8 cellular contexts compared by ENCODE assay signal in the genomic region with DNA sequence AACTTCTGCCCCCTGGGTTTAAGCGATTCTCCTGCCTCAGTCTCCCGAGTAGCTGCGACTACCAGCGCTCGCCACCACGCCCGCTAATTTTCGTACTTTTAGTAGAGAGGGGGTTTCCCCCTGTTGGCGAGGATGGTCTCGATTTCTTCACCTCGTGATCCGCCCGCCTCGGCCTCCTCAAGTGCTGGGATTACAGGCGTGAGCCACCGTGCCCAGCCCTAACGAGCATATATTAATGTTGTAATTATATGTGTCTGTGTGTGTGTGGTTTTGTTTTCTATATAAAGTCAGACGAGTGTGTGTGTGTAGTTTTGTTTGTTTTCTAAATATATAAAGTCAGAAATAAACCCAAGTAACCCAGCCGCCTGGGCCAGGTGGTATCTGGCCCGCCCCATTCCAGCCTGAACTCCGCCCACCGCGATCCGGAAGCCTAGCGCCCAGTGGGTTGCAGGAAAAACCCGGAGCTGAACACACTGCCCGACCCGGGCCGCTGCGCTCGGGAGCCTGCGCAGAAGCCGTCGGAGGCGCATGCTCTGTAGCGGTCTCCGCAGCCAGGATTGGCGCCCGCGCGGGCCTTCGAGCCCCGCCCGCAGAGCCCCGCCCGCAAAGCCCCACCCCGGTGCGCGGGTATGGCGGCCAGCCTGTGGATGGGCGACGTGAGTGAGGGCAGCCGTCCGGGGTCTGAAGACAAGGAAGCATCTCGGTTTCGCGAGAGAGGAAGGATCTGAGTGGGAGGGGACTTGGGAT. TPM values are rescaled to one million over a fixed set of nuclear protein-coding genes. Genes with fewer than 3 reads are reported as not detected.
DNase-seq lines count a peak whose midpoint lies in the region; ATAC-seq, FAIRE-seq and TF ChIP-seq lines count a peak whose summit lies in the region.

TRNAU1AP (plus strand) TSS at position 604 of the 747 bp plus-strand sequence; CDS start at position 630, 26 bp downstream.

- ATAC-seq in HG03175 (IDR thresholded peaks at IDR 0.05; ENCODE audit: unreplicated experiment) (peak; percentile 90), WTC11 (peak; percentile 95)

- H3K27me3 Mint-ChIP-seq in WTC11 (ENCODE audit: low read depth) = no peaks in the 10 kb centered on the region; the same call in 1 of the 2 replicates

- FAIRE-seq in bronchial epithelial cell (lab: Jason Lieb, UNC) = no peak
- no peak for FAIRE-seq in small intestine (lab: Jason Lieb, UNC)

- CTCF ChIA-PET in WTC11 (lab: Charles Lee) = interaction anchor here (0.6 to 2.8 kb wide), 11 partner anchors 9 to 650 kb away, joined by 3 to 9 read pairs (median 5); partner anchors contain the start of gene YTHDF2

- in situ Hi-C loops in GM18951 (cut with MboI; ENCODE audit: low sequenced_read_pairs, unreplicated experiment) = no loop called here

- 1 to 2% (median 1%) methylated on average over 57 of the region's 57 CpGs for whole genome bisulfite sequencing in small intestine, 3 donors

- peak within 1 kb of the TSS; percentile 93 for H3K27ac Mint-ChIP-seq in WTC11

- H3K9me3 ChIP-seq in small intestine (ENCODE audit: control insufficient read depth, low read depth) = no peaks in the 10 kb centered on the region

- H3K4me3 Mint-ChIP-seq in WTC11 = peak within 1 kb of the TSS; percentile 96

- peak; percentile 99 for DNase-seq in AG08396 (ENCODE audit: low spot score)
- DNase-seq in NCI-H226 = peak; percentile 89
- DNase-seq in WTC11 (ENCODE audit: low spot score) = peak; percentile 97
- peak; percentile 87 for DNase-seq in bronchial epithelial cell (ENCODE audit: low read depth)
- peak; percentile 99 for DNase-seq in iPS-NIHi7 (ENCODE audit: extremely low spot score)
- peak; percentile 96 for DNase-seq in small intestine

- peak within 1 kb of the TSS; percentile 95 for H3K4me3 ChIP-seq in bronchial epithelial cell (ENCODE audit: low read depth, low read length)
- peak within 1 kb of the TSS; percentile 64 for H3K4me3 ChIP-seq in small intestine (ENCODE audit: low read depth in 1 of 2, low read length in 2 of 2)

- H3K27ac ChIP-seq in small intestine (ENCODE audit: low read depth in 1 of 2, low read length in 1 of 2) = peak within 1 kb of the TSS; percentile 68 to 87

- H3K36me3 Mint-ChIP-seq in WTC11 = peaks cover 17% of the 10 kb centered on the region

- peaks cover 0 to 3% of the 10 kb centered on the region in 2 donors for H3K4me1 ChIP-seq in small intestine (ENCODE audit: control insufficient read depth in 2 of 2, insufficient read depth in 1 of 2, low read depth in 1 of 2, low read length in 1 of 2)

- H3K36me3 ChIP-seq in bronchial epithelial cell (ENCODE audit: control insufficient read depth, insufficient read depth, low read length) (peaks cover 3% of the 10 kb centered on the region), small intestine (ENCODE audit: control insufficient read depth in 2 of 2, insufficient read depth in 2 of 2, low read length in 2 of 2) (no peaks in the 10 kb centered on the region)

- POLR2A ChIA-PET in WTC11 (lab: Charles Lee) = interaction anchor here (0.5 to 2.3 kb wide), 5 partner anchors 24 to 257 kb away, joined by 3 to 17 read pairs (median 5); no protein-coding TSS in a partner anchor

- H3K27me3 ChIP-seq in bronchial epithelial cell (ENCODE audit: control insufficient read depth, insufficient read depth, low read length) (no peaks in the 10 kb centered on the region), small intestine (ENCODE audit: control insufficient read depth in 2 of 2, insufficient read depth in 2 of 2, low read length in 2 of 2) (no peaks in the 10 kb centered on the region)

- TF ChIP-seq POLR2A in GM18951 (IDR thresholded peaks at IDR 0.05; ENCODE audit: extremely low read depth, insufficient read depth, insufficient read length) = peak; percentile 84

- no peaks in the 10 kb centered on the region for H3K9me3 Mint-ChIP-seq in WTC11

- TF ChIP-seq CTCF in WTC11 (IDR thresholded peaks at IDR 0.05) (no peak), bronchial epithelial cell (IDR thresholded peaks at IDR 0.05; ENCODE audit: insufficient read depth, low read length, severe bottlenecking) (no peak)

- peaks cover 8% of the 10 kb centered on the region for H3K4me1 Mint-ChIP-seq in WTC11

TF ChIP-seq in WTC11, 78 proteins besides CTCF, POLR2A, EP300 and RAD21 (continues in another document):
- TF ChIP-seq ELF4 (CRISPR knock-in tag; IDR thresholded peaks at IDR 0.05; ENCODE audit: low read depth) = no peak
- TF ChIP-seq ZBTB43 (CRISPR knock-in tag; IDR thresholded peaks at IDR 0.05) = no peak
- peak; percentile 47 for TF ChIP-seq TEAD1 (CRISPR knock-in tag; IDR thresholded peaks at IDR 0.05)
- TF ChIP-seq, protein P1, sequence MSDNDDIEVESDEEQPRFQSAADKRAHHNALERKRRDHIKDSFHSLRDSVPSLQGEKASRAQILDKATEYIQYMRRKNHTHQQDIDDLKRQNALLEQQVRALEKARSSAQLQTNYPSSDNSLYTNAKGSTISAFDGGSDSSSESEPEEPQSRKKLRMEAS (CRISPR knock-in tag; IDR thresholded peaks at IDR 0.05) = peak; percentile 81
- peak; percentile 95 for TF ChIP-seq SP1 (CRISPR knock-in tag; conservative IDR thresholded peaks at IDR 0.05)
- TF ChIP-seq ZNF121 (CRISPR knock-in tag; IDR thresholded peaks at IDR 0.05) = no peak
- TF ChIP-seq, protein P2, sequence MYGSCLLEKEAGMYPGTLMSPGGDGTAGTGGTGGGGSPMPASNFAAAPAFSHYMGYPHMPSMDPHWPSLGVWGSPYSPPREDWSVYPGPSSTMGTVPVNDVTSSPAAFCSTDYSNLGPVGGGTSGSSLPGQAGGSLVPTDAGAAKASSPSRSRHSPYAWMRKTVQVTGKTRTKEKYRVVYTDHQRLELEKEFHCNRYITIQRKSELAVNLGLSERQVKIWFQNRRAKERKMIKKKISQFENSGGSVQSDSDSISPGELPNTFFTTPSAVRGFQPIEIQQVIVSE (CRISPR knock-in tag; IDR thresholded peaks at IDR 0.05; ENCODE audit: borderline replicate concordance) = no peak
- peak; percentile 77; the same call in 1 of the 2 replicates for TF ChIP-seq ESRRA (CRISPR knock-in tag; IDR thresholded peaks at IDR 0.05; ENCODE audit: borderline replicate concordance)
- no peak for TF ChIP-seq ZNF138 (CRISPR knock-in tag; conservative IDR thresholded peaks at IDR 0.05)
- TF ChIP-seq NR2C2 (CRISPR knock-in tag; IDR thresholded peaks at IDR 0.05) = no peak
- TF ChIP-seq ZNF416 (CRISPR knock-in tag; IDR thresholded peaks at IDR 0.05) = no peak
- TF ChIP-seq E2F1 (CRISPR knock-in tag; IDR thresholded peaks at IDR 0.05) = no peak
- TF ChIP-seq FOXK1 (CRISPR knock-in tag; IDR thresholded peaks at IDR 0.05) = peak; percentile 74
- TF ChIP-seq, protein P3, sequence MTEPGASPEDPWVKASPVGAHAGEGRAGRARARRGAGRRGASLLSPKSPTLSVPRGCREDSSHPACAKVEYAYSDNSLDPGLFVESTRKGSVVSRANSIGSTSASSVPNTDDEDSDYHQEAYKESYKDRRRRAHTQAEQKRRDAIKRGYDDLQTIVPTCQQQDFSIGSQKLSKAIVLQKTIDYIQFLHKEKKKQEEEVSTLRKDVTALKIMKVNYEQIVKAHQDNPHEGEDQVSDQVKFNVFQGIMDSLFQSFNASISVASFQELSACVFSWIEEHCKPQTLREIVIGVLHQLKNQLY (CRISPR knock-in tag; IDR thresholded peaks at IDR 0.05) = no peak
- TF ChIP-seq, protein P4, sequence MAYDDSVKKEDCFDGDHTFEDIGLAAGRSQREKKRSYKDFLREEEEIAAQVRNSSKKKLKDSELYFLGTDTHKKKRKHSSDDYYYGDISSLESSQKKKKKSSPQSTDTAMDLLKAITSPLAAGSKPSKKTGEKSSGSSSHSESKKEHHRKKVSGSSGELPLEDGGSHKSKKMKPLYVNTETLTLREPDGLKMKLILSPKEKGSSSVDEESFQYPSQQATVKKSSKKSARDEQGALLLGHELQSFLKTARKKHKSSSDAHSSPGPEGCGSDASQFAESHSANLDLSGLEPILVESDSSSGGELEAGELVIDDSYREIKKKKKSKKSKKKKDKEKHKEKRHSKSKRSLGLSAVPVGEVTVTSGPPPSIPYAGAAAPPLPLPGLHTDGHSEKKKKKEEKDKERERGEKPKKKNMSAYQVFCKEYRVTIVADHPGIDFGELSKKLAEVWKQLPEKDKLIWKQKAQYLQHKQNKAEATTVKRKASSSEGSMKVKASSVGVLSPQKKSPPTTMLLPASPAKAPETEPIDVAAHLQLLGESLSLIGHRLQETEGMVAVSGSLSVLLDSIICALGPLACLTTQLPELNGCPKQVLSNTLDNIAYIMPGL (CRISPR knock-in tag; IDR thresholded peaks at IDR 0.05) = peak; percentile 64; the same call in 1 of the 2 replicates
- TF ChIP-seq ZNF671 (CRISPR knock-in tag; IDR thresholded peaks at IDR 0.05) = no peak
- TF ChIP-seq CREM (CRISPR knock-in tag; IDR thresholded peaks at IDR 0.05) = peak; percentile 72; the same call in 1 of the 2 replicates

RNA-seq across cellular contexts. Expression of gene TRNAU1AP, which starts in this region (rescaled TPM):
- total RNA-seq in WTC11 (2021) (30.4 to 40.6 TPM (median 34.0 TPM) in 3 replicates), bronchial epithelial cell (23.2 and 23.3 TPM in 2 replicates)
- polyA plus RNA-seq in small intestine = 10 to 100 TPM; 16.3 to 25.9 (median 25.5) TPM

Comparison
In these comparisons a context has a peak if more than half of its experiments do, and no peak if none do; other contexts are left out.
1. Peak in every context shown above with its lines: DNase-seq, ATAC-seq, H3K4me3 ChIP-seq and H3K27ac ChIP-seq.